Comparison of ENCODE assay signal across 18 cellular contexts in the genomic region with DNA sequence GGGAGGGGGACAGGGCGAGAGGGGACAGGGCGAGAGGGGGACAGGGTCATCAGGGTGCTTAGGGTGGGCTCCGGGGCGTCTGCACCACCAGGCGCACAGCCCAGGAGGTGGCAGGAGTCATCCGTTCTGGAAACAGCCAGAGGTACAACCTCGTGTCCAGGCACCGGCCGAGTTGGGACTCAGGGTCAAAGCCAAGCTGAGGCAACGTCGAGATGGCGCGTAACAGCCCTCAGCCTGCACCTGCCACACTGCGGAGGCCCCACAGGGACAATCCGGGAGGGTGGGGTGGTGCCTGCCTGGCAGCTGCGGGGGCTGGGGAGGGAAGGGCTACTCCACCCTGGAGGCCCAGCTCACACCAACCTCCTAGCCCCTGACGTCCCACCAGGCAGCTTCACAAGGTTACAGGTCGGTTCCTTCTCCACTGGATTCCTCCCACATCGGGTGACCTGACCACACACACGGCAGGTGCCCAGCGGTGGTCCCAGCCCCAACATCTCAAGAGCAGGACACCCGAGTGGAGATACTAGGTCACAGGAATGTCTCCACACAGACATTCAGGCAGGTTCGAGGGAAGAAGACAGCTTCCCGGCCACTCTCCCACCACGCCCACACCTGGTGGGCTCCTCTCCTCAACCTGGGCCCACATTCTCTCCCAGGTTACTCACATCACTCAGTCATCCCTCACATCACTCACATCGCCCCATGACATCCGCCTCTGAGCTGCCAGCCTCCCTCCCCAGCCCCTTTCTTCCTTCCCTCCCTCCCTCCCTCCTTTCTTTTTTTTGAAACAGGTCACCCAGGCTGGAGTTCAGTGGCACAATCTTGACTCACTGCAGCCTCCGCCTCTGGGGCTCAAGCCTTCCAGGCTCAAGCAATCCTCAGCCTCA. TPM values are rescaled to one million over a fixed set of nuclear protein-coding genes. Genes with fewer than 3 reads are reported as not detected.
A peak's percentile ranks its signal among the peaks of the same experiment; 100 is the strongest.
DNase-seq lines count a peak whose midpoint lies in the region; FAIRE-seq lines count a peak whose summit lies in the region.
"Had no signal": no experiment of that assay in that cellular context is flagged by ENCODE, and none has a peak within 500 bp of the region (broad histone marks: within the 10 kb centered on the region; RNA-seq: fewer than 3 reads in every experiment).

No MANE protein-coding gene starts in this region.

- in situ Hi-C loops in Caki2 (cut with HindIII; ENCODE audit: low pct_unique_long_range_greater_than_20kb, low sequenced_read_pairs) = no loop called here

- intact Hi-C loops in posterior vena cava (cut with DNase I) = no loop called here

- peak; percentile 46 for DNase-seq in Caki2 (ENCODE audit: low read depth)
- DNase-seq in RCC 7860 (ENCODE audit: low spot score) = peak; percentile 35
- DNase-seq in kidney tubule cell (ENCODE audit: low spot score) = peak; percentile 81
- peak; percentile 80 for DNase-seq in posterior vena cava (ENCODE audit: low spot score)
- DNase-seq in NCI-H1105 treated with DMSO at 0.1 percent for 48 hours (lab: John Stamatoyannopoulos, UW) = no peak
- no peak for DNase-seq in ureter (ENCODE audit: low spot score)
- DNase-seq in DMS53 (lab: John Stamatoyannopoulos, UW) = no peak
- DNase-seq in amniotic stem cell (lab: John Stamatoyannopoulos, UW) = no peak
- DNase-seq: activated CD4-positive, CD25-positive, alpha-beta regulatory T cell treated with anti-CD3 and anti-CD28 coated beads, Interleukin-2, amount 50 U/mL, for 72 hours; activated naive CD4-positive, alpha-beta T cell treated with anti-CD3 and anti-CD28 coated beads for 36 hours; Calu3; GDM1; HFFc6; hypothalamus; NCI-H2227 treated with DMSO at 0.1 percent for 48 hours; nucleus accumbens; stimulated activated naive CD4-positive, alpha-beta T cell treated with Interleukin-2 at 50 U/mL for 16 hours had no signal

- no peak for FAIRE-seq in RCC 7860 (lab: Jason Lieb, UNC)
- FAIRE-seq: GM12892 had no signal

RNA-seq across cellular contexts. Expression of a gene that starts 47.3 kb away (rescaled TPM):
- total RNA-seq in Caki2 (2014; rRNA removed; shearing (Covaris generic); ENCODE audit: low replicate concordance) = 17.7 and 28.8 TPM in 2 replicates
- total RNA-seq in posterior vena cava (10 to 100 TPM in 1 of 2 donors, 1 to 10 TPM in 1; 9.7 to 11.2 TPM), ureter (45.6 TPM)

Comparison
In these comparisons a context has a peak if more than half of its experiments do, and no peak if none do; other contexts are left out.
1. DNase-seq: peak in Caki2 (single experiment), RCC 7860 (single experiment), kidney tubule cell (single experiment) and posterior vena cava (single experiment); none in NCI-H1105 treated with DMSO at 0.1 percent for 48 hours (single experiment), ureter (single experiment), DMS53 (single experiment) and amniotic stem cell (single experiment).